Comparison of ENCODE assay signal across 9 cellular contexts in genomic region chr9:134327671-134328231, GRCh38. TPM values are rescaled to one million over a fixed set of nuclear protein-coding genes. Genes with fewer than 3 reads are reported as not detected.
DNase-seq lines count a peak whose midpoint lies in the region; ATAC-seq, FAIRE-seq and TF ChIP-seq lines count a peak whose summit lies in the region.
"Had no signal": no experiment of that assay in that cellular context is flagged by ENCODE, and none has a peak within 500 bp of the region (broad histone marks: within the 10 kb centered on the region; RNA-seq: fewer than 3 reads in every experiment).

No MANE protein-coding gene starts in this region.

- H3K27me3 Mint-ChIP-seq in activated naive CD4-positive, alpha-beta T cell treated with anti-CD3 and anti-CD28 coated beads, Interleukin-2, amount 50 U/mL, for 24 hours: no peaks in the 10 kb centered on the region
- no peaks in the 10 kb centered on the region for H3K27me3 Mint-ChIP-seq in endodermal cell (ENCODE audit: insufficient read depth)

- H3K36me3 ChIP-seq in endodermal cell (ENCODE audit: control insufficient read depth, insufficient read depth, low read length) (no peaks in the 10 kb centered on the region), mucosa of stomach (ENCODE audit: control insufficient read depth, insufficient read depth, low read length) (no peaks in the 10 kb centered on the region), vagina (no peaks in the 10 kb centered on the region)

- H3K9me3 Mint-ChIP-seq in activated naive CD4-positive, alpha-beta T cell treated with anti-CD3 and anti-CD28 coated beads, Interleukin-2, amount 50 U/mL, for 24 hours: no peaks in the 10 kb centered on the region
- H3K9me3 Mint-ChIP-seq in endodermal cell: no peaks in the 10 kb centered on the region

- H3K9me3 ChIP-seq in endodermal cell (ENCODE audit: control insufficient read depth, low read length) (no peaks in the 10 kb centered on the region), mucosa of stomach (ENCODE audit: control insufficient read depth, low read length) (no peaks in the 10 kb centered on the region), vagina (no peaks in the 10 kb centered on the region)

- no peak for TF ChIP-seq CTCF in endodermal cell (conservative IDR thresholded peaks at IDR 0.05)
- TF ChIP-seq CTCF in vagina (IDR thresholded peaks at IDR 0.05): no peak

- FAIRE-seq in frontal cortex (lab: Jason Lieb, UNC): no peak

- H3K27ac ChIP-seq in endodermal cell (ENCODE audit: low read depth, low read length): no peak overlapping the region
- peak overlapping the region; percentile 95 for H3K27ac ChIP-seq in vagina

- peak overlapping the region; percentile 81 for H3K9ac ChIP-seq in endodermal cell (ENCODE audit: extremely low read depth, low read length, poor library complexity, severe bottlenecking)
- H3K9ac ChIP-seq in mucosa of stomach (ENCODE audit: low read length): peak overlapping the region; percentile 82

- H3K4me3 ChIP-seq in endodermal cell (ENCODE audit: low read length) (peak overlapping the region; percentile 88), mucosa of stomach (ENCODE audit: low read length) (peak overlapping the region; percentile 64), vagina (peak overlapping the region; percentile 63 to 96)

- H3K27me3 ChIP-seq in endodermal cell (ENCODE audit: control insufficient read depth, insufficient read depth, low read length, poor library complexity, severe bottlenecking) (no peaks in the 10 kb centered on the region), mucosa of stomach (ENCODE audit: control insufficient read depth, insufficient read depth, low read length) (no peaks in the 10 kb centered on the region), vagina (no peaks in the 10 kb centered on the region)

- peaks cover 14% of the 10 kb centered on the region for H3K4me1 Mint-ChIP-seq in activated naive CD4-positive, alpha-beta T cell treated with anti-CD3 and anti-CD28 coated beads, Interleukin-2, amount 50 U/mL, for 24 hours
- peaks cover 38% of the 10 kb centered on the region for H3K4me1 Mint-ChIP-seq in endodermal cell

- H3K36me3 Mint-ChIP-seq in activated naive CD4-positive, alpha-beta T cell treated with anti-CD3 and anti-CD28 coated beads, Interleukin-2, amount 50 U/mL, for 24 hours: no peaks in the 10 kb centered on the region
- no peaks in the 10 kb centered on the region for H3K36me3 Mint-ChIP-seq in endodermal cell (ENCODE audit: low read depth)

- peak overlapping the region; percentile 59 for H3K4me3 Mint-ChIP-seq in activated naive CD4-positive, alpha-beta T cell treated with anti-CD3 and anti-CD28 coated beads, Interleukin-2, amount 50 U/mL, for 24 hours
- H3K4me3 Mint-ChIP-seq in endodermal cell: peak overlapping the region; percentile 71

- no peak for ATAC-seq in HG03442 (IDR thresholded peaks at IDR 0.05; ENCODE audit: unreplicated experiment)

- no peak for DNase-seq in activated naive CD4-positive, alpha-beta T cell treated with anti-CD3 and anti-CD28 coated beads, Interleukin-2, amount 50 U/mL, for 16 hours
- DNase-seq in endodermal cell (no peak), vagina (ENCODE audit: extremely low spot score in 2 of 2) (no peak), HuH-7 (ENCODE audit: low spot score) (no peak), frontal cortex (ENCODE audit: low spot score in 2 of 2) (no peak)
- DNase-seq: DMS153 had no signal

- H3K4me1 ChIP-seq in endodermal cell (ENCODE audit: control insufficient read depth, insufficient read depth, low read length) (peaks cover 36% of the 10 kb centered on the region), mucosa of stomach (ENCODE audit: control insufficient read depth, insufficient read depth, low read length) (peaks cover 72% of the 10 kb centered on the region), vagina (peaks cover 75% of the 10 kb centered on the region)

- TF ChIP-seq POLR2A in vagina (IDR thresholded peaks at IDR 0.05): no peak

- intact Hi-C loops in vagina (cut with DNase I): loop anchor here (5.0 kb wide), 2 partner anchors 105 to 155 kb away; no protein-coding TSS in a partner anchor

- no peak overlapping the region for H3K27ac Mint-ChIP-seq in activated naive CD4-positive, alpha-beta T cell treated with anti-CD3 and anti-CD28 coated beads, Interleukin-2, amount 50 U/mL, for 24 hours
- peak overlapping the region; percentile 87 for H3K27ac Mint-ChIP-seq in endodermal cell

- 84 to 91% methylated on average over 6 to 10 of the region's 10 CpGs for WGBS in endodermal cell (ENCODE audit: insufficient coverage in 1 of 2, insufficient read length in 1 of 2), 2 experiments

RNA-seq across cellular contexts. Expression of gene RXRA, which starts 1.5 kb away (rescaled TPM):
- total RNA-seq in endodermal cell: 10 to 100 TPM; 58.3 to 70.6 TPM
- polyA plus RNA-seq in endodermal cell (2013, experiment 1 of 2): 37.4 TPM
- 33.9 TPM for polyA plus RNA-seq in endodermal cell (2013, experiment 2 of 2)
- total RNA-seq in vagina: 49.4 TPM
- 3.7 TPM for total RNA-seq in frontal cortex

Comparison
In these comparisons a context has a peak if more than half of its experiments do, and no peak if none do; other contexts are left out.
1. RNA of gene RXRA, which starts 1.5 kb away (total RNA-seq): 58.3 to 70.6 TPM in endodermal cell and 49.4 TPM in vagina (single experiment); 3.7 TPM in frontal cortex (single experiment); every median in the first group is over 10 times any median in the second.
2. Peak in every context shown above with its lines, with median percentiles within 50 percentile points of each other: H3K4me3 ChIP-seq.